In genomic region chr11:2182075-2182474, GRCh38 we compare ENCODE assay signal across 31 cellular contexts. TPM values are rescaled to one million over a fixed set of nuclear protein-coding genes. Genes with fewer than 3 reads are reported as not detected.
"Had no signal": no experiment of that assay in that cellular context is flagged by ENCODE, and none has a peak within 500 bp of the region (broad histone marks: within the 10 kb centered on the region; RNA-seq: fewer than 3 reads in every experiment).

No MANE protein-coding gene starts in this region.

- H3K27ac Mint-ChIP-seq: dendritic cell treated with granulocyte-macrophage colony-stimulating factor and Interleukin-4, amounts not matched to agents 40 ng/mL and 50 ng/mL, for 4 days; effector memory CD8-positive, alpha-beta T cell; endodermal cell; mesothelial cell of epicardium; naive B cell had no signal

- H3K4me3 Mint-ChIP-seq: dendritic cell treated with granulocyte-macrophage colony-stimulating factor and Interleukin-4, amounts not matched to agents 40 ng/mL and 50 ng/mL, for 4 days; effector memory CD8-positive, alpha-beta T cell; endodermal cell; mesothelial cell of epicardium; naive B cell had no signal

- H3K27me3 ChIP-seq: colonic mucosa had no signal

- H3K36me3 Mint-ChIP-seq: mesothelial cell of epicardium had no signal

- DNase-seq: colonic mucosa; cortex of kidney; effector CD8-positive, alpha-beta T cell; effector memory CD8-positive, alpha-beta T cell; endodermal cell; erythroblast; esophagus squamous epithelium; foreskin fibroblast; foreskin melanocyte; gastrocnemius medialis; glutamatergic neuron; head of caudate nucleus; heart right ventricle; hippocampal formation; left cardiac atrium; left lung; left ventricle myocardium superior; lower lobe of right lung; mesenchymal stem cell; mucosa of descending colon; naive B cell had no signal

- H3K9me3 Mint-ChIP-seq: dendritic cell treated with granulocyte-macrophage colony-stimulating factor and Interleukin-4, amounts not matched to agents 40 ng/mL and 50 ng/mL, for 4 days; effector memory CD8-positive, alpha-beta T cell; endodermal cell; mesothelial cell of epicardium; naive B cell had no signal

- H3K36me3 ChIP-seq: colonic mucosa, esophagus squamous epithelium, gastrocnemius medialis, heart right ventricle, left lung, lower lobe of right lung had no signal

- H3K27ac ChIP-seq: colonic mucosa, esophagus squamous epithelium, gastrocnemius medialis, heart right ventricle, left lung, lower lobe of right lung had no signal

- H3K4me3 ChIP-seq: colonic mucosa, esophagus squamous epithelium, gastrocnemius medialis, heart right ventricle, left lung, lower lobe of right lung, mucosa of descending colon had no signal

- H3K4me1 ChIP-seq: colonic mucosa, gastrocnemius medialis, heart right ventricle, lower lobe of right lung had no signal

- H3K9me3 ChIP-seq: colonic mucosa, esophagus squamous epithelium, gastrocnemius medialis, heart right ventricle, left lung, lower lobe of right lung, mucosa of descending colon had no signal

- H3K4me1 Mint-ChIP-seq: endodermal cell had no signal

- ATAC-seq: effector memory CD8-positive, alpha-beta T cell; esophagus mucosa; gastrocnemius medialis; left cardiac atrium; left lung; left ventricle myocardium superior; lower lobe of right lung; mucosa of descending colon had no signal

RNA-seq across cellular contexts. Expression of gene TH, which starts 10.5 kb away (rescaled TPM):
- total RNA-seq: endodermal cell, gastrocnemius medialis, heart right ventricle, kidney epithelial cell, left cardiac atrium, left ventricle myocardium superior, lower lobe of right lung, mesenteric fat pad, myocyte had no signal

RNA-seq across cellular contexts. Expression of gene INS, which starts 21.1 kb away (rescaled TPM):
- total RNA-seq: dermis microvascular lymphatic vessel endothelial cell, endodermal cell, esophagus mucosa, esophagus squamous epithelium, gastrocnemius medialis, glomerular endothelial cell, kidney epithelial cell, left cardiac atrium, left lung, left ventricle myocardium superior, lower leg skin, lower lobe of right lung, lung microvascular endothelial cell, mesothelial cell of epicardium, mucosa of descending colon, myocyte had no signal
